8 cellular contexts compared by ENCODE assay signal in the genomic region with DNA sequence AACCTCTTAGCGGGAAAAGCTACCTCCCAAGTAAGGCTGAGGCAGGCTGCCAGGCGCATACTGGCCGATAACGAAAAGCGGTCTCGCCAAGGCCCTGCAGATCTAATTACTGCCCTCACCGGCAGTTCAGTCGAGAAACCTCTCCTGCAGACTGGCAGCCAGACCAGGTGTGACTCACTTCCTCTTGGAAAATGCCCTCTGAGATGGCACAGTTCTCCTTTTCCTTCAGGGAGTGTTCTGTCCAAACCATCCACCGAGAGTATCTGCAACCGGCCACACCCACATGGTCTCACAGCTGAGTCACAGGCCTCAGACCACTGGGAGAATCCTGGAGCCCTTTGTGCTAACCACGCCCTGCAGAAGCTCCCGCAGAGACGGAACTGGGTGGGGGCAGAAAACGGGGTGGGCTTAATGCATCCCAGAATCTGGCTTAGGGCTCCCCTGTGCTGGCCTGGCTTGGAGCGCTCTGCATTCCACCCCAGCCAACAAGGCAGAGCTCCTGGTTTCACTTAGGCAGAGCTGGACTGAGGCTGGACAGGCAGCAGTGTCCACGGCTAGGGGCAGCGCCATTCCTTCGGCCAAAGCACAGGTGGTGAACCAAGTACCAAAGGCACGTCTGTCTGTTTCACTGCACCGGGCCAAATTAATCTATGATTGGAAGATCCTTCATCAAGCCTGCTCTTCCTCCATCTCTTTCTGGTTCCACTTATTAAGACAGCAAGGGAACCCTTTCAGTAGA. TPM values are rescaled to one million over a fixed set of nuclear protein-coding genes. Genes with fewer than 3 reads are reported as not detected.
DNase-seq lines count a peak whose midpoint lies in the region; ATAC-seq and TF ChIP-seq lines count a peak whose summit lies in the region.

No MANE protein-coding gene starts in this region.

- H3K27me3 ChIP-seq in gastroesophageal sphincter = no peaks in the 10 kb centered on the region

- WGBS in gastroesophageal sphincter (ENCODE audit: low coverage in 1 of 2), 2 donors = 0 to 10% methylated on average over 2 of the region's 20 CpGs

- peak; percentile 99 for DNase-seq in ELR (ENCODE audit: low read depth)
- peak; percentile 100 for DNase-seq in NCI-H226
- peak; percentile 77 for DNase-seq in activated effector memory CD4-positive, alpha-beta T cell treated with anti-CD3 and anti-CD28 coated beads, Interleukin-2, amount 50 U/mL, for 16 hours
- peak; percentile 69 for DNase-seq in non-pigmented ciliary epithelial cell (ENCODE audit: low read depth)
- DNase-seq in effector CD8-positive, alpha-beta T cell (lab: John Stamatoyannopoulos, UW) = no peak

- H3K27ac ChIP-seq in gastroesophageal sphincter = peak overlapping the region; percentile 60 to 95 (median 93)

- no peaks in the 10 kb centered on the region for H3K9me3 ChIP-seq in gastroesophageal sphincter

- TF ChIP-seq CTCF in gastroesophageal sphincter (IDR thresholded peaks at IDR 0.05) = peak in 1 of 4 experiments; percentile 8

- peak; percentile 81 for ATAC-seq in gastroesophageal sphincter
- no peak for ATAC-seq in GM21423 (IDR thresholded peaks at IDR 0.05; ENCODE audit: unreplicated experiment)
- ATAC-seq in HG03342 (IDR thresholded peaks at IDR 0.05; ENCODE audit: unreplicated experiment) = no peak

- no peaks in the 10 kb centered on the region for H3K36me3 ChIP-seq in gastroesophageal sphincter

- TF ChIP-seq POLR2A in gastroesophageal sphincter (IDR thresholded peaks at IDR 0.05) = peak; percentile 65

- TF ChIP-seq EP300 in gastroesophageal sphincter (IDR thresholded peaks at IDR 0.05) = no peak

- peaks cover 21 to 75% (median 49%) of the 10 kb centered on the region in 3 donors for H3K4me1 ChIP-seq in gastroesophageal sphincter

- peak overlapping the region; percentile 45 to 75 for H3K4me3 ChIP-seq in gastroesophageal sphincter

RNA-seq across cellular contexts. Expression of gene S100A10, which starts 1.1 kb away (rescaled TPM):
- total RNA-seq in gastroesophageal sphincter = 100 to 1,000 TPM in 2 of 4 donors, 10 to 100 TPM in 2; 57.6 to 155 (median 106) TPM

RNA-seq across cellular contexts. Expression of gene S100A11, which starts 44.3 kb away (rescaled TPM):
- total RNA-seq in gastroesophageal sphincter = 100 to 1,000 TPM in 3 of 4 donors, 10 to 100 TPM in 1; 41.9 to 183 (median 125) TPM
